ENCODE assay signal across 8 cellular contexts in genomic region chr3:197029511-197030167, GRCh38. TPM values are rescaled to one million over a fixed set of nuclear protein-coding genes. Genes with fewer than 3 reads are reported as not detected.
A peak's percentile ranks its signal among the peaks of the same experiment; 100 is the strongest.
DNase-seq lines count a peak whose midpoint lies in the region; ATAC-seq and TF ChIP-seq lines count a peak whose summit lies in the region.

Gene MELTF (minus strand): TSS chr3:197029817. CDS start chr3:197029702, 115 bp downstream.

- TF ChIP-seq EP300 in Ishikawa (IDR thresholded peaks at IDR 0.05; ENCODE audit: borderline replicate concordance): 0 out of 2 replicates have a peak, but pooled peaks have one; percentile 15

- DNase-seq in Daoy (ENCODE audit: low read depth): peak; percentile 72
- peak; percentile 39 for DNase-seq in SW480 (ENCODE audit: low spot score)
- peak; percentile 68 for DNase-seq in adipocyte (ENCODE audit: low read depth)
- peak; percentile 90 for DNase-seq in hepatocyte (ENCODE audit: low spot score)
- no peak for DNase-seq in smooth muscle cell (lab: John Stamatoyannopoulos, UW; ENCODE audit: unreplicated experiment)
- no peak for DNase-seq in mucosa of gallbladder (ENCODE audit: low spot score)

- H3K4me2 ChIP-seq in hepatocyte (peak within 1 kb of the TSS; percentile 94), smooth muscle cell (peak within 1 kb of the TSS; percentile 88)

- H3K4me3 ChIP-seq in adipocyte (ENCODE audit: low read length) (peak within 1 kb of the TSS; percentile 74), hepatocyte (peak within 1 kb of the TSS; percentile 68), smooth muscle cell (peak within 1 kb of the TSS; percentile 59)

- peak within 1 kb of the TSS; percentile 70 for H3K9ac ChIP-seq in adipocyte (ENCODE audit: low read length)
- H3K9ac ChIP-seq in smooth muscle cell (ENCODE audit: low read depth): peak within 1 kb of the TSS; percentile 48

- H3K9me2 ChIP-seq in hepatocyte (replicated peaks; ENCODE audit: insufficient read depth): no peaks in the 10 kb centered on the region

- WGBS in hepatocyte (ENCODE audit: low lambda C conversion rate, missing lambda C conversion rate): 4% methylated on average over 30 of the region's 60 CpGs
- 5% methylated on average over 38 of the region's 60 CpGs for WGBS in smooth muscle cell (ENCODE audit: low lambda C conversion rate)

- TF ChIP-seq CTCF in hepatocyte (IDR thresholded peaks at IDR 0.05; ENCODE audit: poor library complexity) (peak; percentile 73), smooth muscle cell (IDR thresholded peaks at IDR 0.05; ENCODE audit: borderline replicate concordance, insufficient read depth, poor library complexity, severe bottlenecking) (peak; percentile 91)

- peak within 1 kb of the TSS; percentile 75 for H2AFZ ChIP-seq in hepatocyte
- H2AFZ ChIP-seq in smooth muscle cell (ENCODE audit: low read depth): no peak within 1 kb of the TSS

- H3K27ac ChIP-seq in hepatocyte (peak within 1 kb of the TSS; percentile 90), smooth muscle cell (ENCODE audit: low read depth) (no peak within 1 kb of the TSS)

- peak; percentile 64 for ATAC-seq in GM21447 (IDR thresholded peaks at IDR 0.05; ENCODE audit: unreplicated experiment)

- peaks cover 9% of the 10 kb centered on the region for H3F3A ChIP-seq in smooth muscle cell (ENCODE audit: low read depth)

- no peaks in the 10 kb centered on the region for H3K36me3 ChIP-seq in adipocyte (ENCODE audit: control insufficient read depth, insufficient read depth, low read length, severe bottlenecking)
- H3K36me3 ChIP-seq in hepatocyte (replicated peaks; ENCODE audit: insufficient read depth, low read depth): no peaks in the 10 kb centered on the region
- H3K36me3 ChIP-seq in smooth muscle cell (ENCODE audit: low read depth): no peaks in the 10 kb centered on the region

- peak; percentile 56; the same call in 1 of the 2 replicates for TF ChIP-seq RAD21 in Ishikawa (IDR thresholded peaks at IDR 0.05; ENCODE audit: low read depth)

- H3K27me3 ChIP-seq in adipocyte (replicated peaks; ENCODE audit: control insufficient read depth, insufficient read depth, low read length) (no peaks in the 10 kb centered on the region), hepatocyte (no peaks in the 10 kb centered on the region), smooth muscle cell (ENCODE audit: low read depth) (no peaks in the 10 kb centered on the region)

- H3K79me2 ChIP-seq in hepatocyte (peaks cover 5% of the 10 kb centered on the region), smooth muscle cell (ENCODE audit: low read depth) (no peaks in the 10 kb centered on the region)

- H3K4me1 ChIP-seq in adipocyte (ENCODE audit: control insufficient read depth, insufficient read depth, low read length) (peaks cover 15% of the 10 kb centered on the region), hepatocyte (ENCODE audit: insufficient read depth) (peaks cover 27% of the 10 kb centered on the region), smooth muscle cell (ENCODE audit: low read depth) (no peaks in the 10 kb centered on the region)

- H4K20me1 ChIP-seq in hepatocyte (ENCODE audit: insufficient read depth, poor library complexity, severe bottlenecking): no peaks in the 10 kb centered on the region
- H4K20me1 ChIP-seq in smooth muscle cell (ENCODE audit: low read depth): no peaks in the 10 kb centered on the region

- H3K9me3 ChIP-seq in adipocyte (ENCODE audit: control insufficient read depth, low read length) (no peaks in the 10 kb centered on the region), hepatocyte (ENCODE audit: low read depth) (no peaks in the 10 kb centered on the region), smooth muscle cell (replicated peaks; ENCODE audit: low read depth) (no peaks in the 10 kb centered on the region)

TF ChIP-seq in Ishikawa, 13 proteins besides CTCF, POLR2A, EP300 and RAD21:
- no peak for TF ChIP-seq REST (IDR thresholded peaks at IDR 0.05; ENCODE audit: low read depth)
- TF ChIP-seq TEAD4 (IDR thresholded peaks at IDR 0.05): 0 out of 2 replicates have a peak, but pooled peaks have one; percentile 29
- no peak; the same call in 1 of the 2 replicates for TF ChIP-seq TCF12 (IDR thresholded peaks at IDR 0.05; ENCODE audit: low read depth)
- peak; percentile 71 for TF ChIP-seq ZBTB7A (IDR thresholded peaks at IDR 0.05; ENCODE audit: low read depth)
- peak; percentile 45; the same call in 1 of the 2 replicates for TF ChIP-seq TAF1 (IDR thresholded peaks at IDR 0.05; ENCODE audit: low read depth)
- peak; percentile 6; the same call in 1 of the 2 replicates for TF ChIP-seq MAX (IDR thresholded peaks at IDR 0.05)

RNA-seq across cellular contexts. Expression of gene MELTF, which starts in this region (rescaled TPM):
- 1.3 and 1.8 TPM in 2 replicates for total RNA-seq in Daoy (2014; rRNA removed; shearing (Covaris generic))
- total RNA-seq in hepatocyte (44.3 and 74.0 TPM in 2 replicates), smooth muscle cell (3.3 and 3.7 TPM in 2 replicates), mucosa of gallbladder (2.8 TPM)
- polyA plus RNA-seq in hepatocyte (121 and 137 TPM in 2 replicates), smooth muscle cell (8.6 and 10.8 TPM in 2 replicates)

Comparison
In these comparisons a context has a peak if more than half of its experiments do, and no peak if none do; other contexts are left out.
1. RNA of gene MELTF (polyA plus RNA-seq): 121 to 137 TPM in hepatocyte; 8.6 to 10.8 TPM in smooth muscle cell; every median in the first group is over 10 times any median in the second.
2. DNase-seq: peak in Daoy (single experiment), SW480 (single experiment), adipocyte (single experiment) and hepatocyte (single experiment); none in smooth muscle cell (single experiment) and mucosa of gallbladder (single experiment).
3. Peak in every context shown above with its lines, with median percentiles within 50 percentile points of each other: H3K4me3 ChIP-seq.